21 cellular contexts compared by ENCODE assay signal in the genomic region with DNA sequence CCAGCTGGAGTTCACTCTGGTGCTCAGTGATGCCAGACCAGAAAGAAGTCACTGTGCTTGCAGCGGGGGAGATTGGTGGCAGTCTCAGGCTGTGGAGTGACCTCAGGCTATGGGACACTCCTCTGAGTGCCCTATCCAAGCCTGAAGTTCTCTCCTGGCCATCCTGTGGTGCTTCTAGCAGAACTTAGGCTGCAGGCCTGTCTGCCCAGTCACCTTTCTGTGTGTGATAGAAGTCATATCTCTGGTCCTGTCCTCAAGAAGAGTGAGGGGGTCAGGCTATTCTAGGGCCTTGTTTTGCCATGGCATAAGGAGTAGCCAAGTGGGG. TPM values are rescaled to one million over a fixed set of nuclear protein-coding genes. Genes with fewer than 3 reads are reported as not detected.
A peak's percentile ranks its signal among the peaks of the same experiment; 100 is the strongest.
DNase-seq lines count a peak whose midpoint lies in the region; ATAC-seq and TF ChIP-seq lines count a peak whose summit lies in the region.
"Had no signal": no experiment of that assay in that cellular context is flagged by ENCODE, and none has a peak within 500 bp of the region (broad histone marks: within the 10 kb centered on the region; RNA-seq: fewer than 3 reads in every experiment).

No MANE protein-coding gene starts in this region.

- H3K4me3 Mint-ChIP-seq in Calu3 (ENCODE audit: low read depth, unreplicated experiment), result no peak overlapping the region
- H3K4me3 Mint-ChIP-seq in activated T-helper 17 cell treated with anti-CD3 and anti-CD28 coated beads, Interleukin-2, amount 50 U/mL, for 72 hours, result no peak overlapping the region
- H3K4me3 Mint-ChIP-seq: neural progenitor cell had no signal

- CTCF ChIA-PET in Calu3 (lab: Charles Lee), result no interaction called here

- ATAC-seq in activated T-helper 17 cell treated with anti-CD3 and anti-CD28 coated beads, Interleukin-2, amount 50 U/mL, for 72 hours (replicated peaks), result no peak
- ATAC-seq in gastroesophageal sphincter, result no peak
- no peak for ATAC-seq in HG02678 (IDR thresholded peaks at IDR 0.05; ENCODE audit: unreplicated experiment)
- ATAC-seq: psoas muscle had no signal

- H3K9me3 ChIP-seq in gastroesophageal sphincter (no peaks in the 10 kb centered on the region), sigmoid colon (no peaks in the 10 kb centered on the region)
- H3K9me3 ChIP-seq: left lung, psoas muscle had no signal

- no CpG with 5 or more reads among the region's 1 CpG for WGBS in gastroesophageal sphincter (ENCODE audit: low coverage in 1 of 2), 2 donors
- WGBS in sigmoid colon, 2 donors, result 95 to 96% methylated on average over 1 of the region's 1 CpG

- H3K27me3 ChIP-seq in gastroesophageal sphincter (no peaks in the 10 kb centered on the region), sigmoid colon (no peaks in the 10 kb centered on the region)
- H3K27me3 ChIP-seq: neural progenitor cell had no signal

- H3K27ac ChIP-seq in gastroesophageal sphincter (peak overlapping the region in 3 of 4 donors; percentile 98 to 99 (median 98)), sigmoid colon (peak overlapping the region; percentile 97 to 99 (median 98))
- H3K27ac ChIP-seq: neural progenitor cell had no signal

- no TSS peak for BruUV-seq in Calu3 (replicated peaks; lab: Mats Ljungman, UMichigan)

- DNase-seq in Calu3 (no peak), sigmoid colon (no peak), KG1 (lab: John Stamatoyannopoulos, UW) (no peak), AML-193 (lab: John Stamatoyannopoulos, UW) (no peak), NCI-H2107 treated with DMSO at 0.1 percent for 48 hours (lab: John Stamatoyannopoulos, UW; ENCODE audit: unreplicated experiment) (no peak)
- DNase-seq: activated CD4-positive, alpha-beta T cell treated with anti-CD3 and anti-CD28 coated beads for 4 hours; amniotic stem cell; C1 segment of cervical spinal cord; caudate nucleus; erythroblast; left lung; MM.1S; NCI-H1436 treated with DMSO at 0.1 percent for 48 hours; NCI-H69; psoas muscle; SIG-M5 had no signal

- no peaks in the 10 kb centered on the region for H3K9me3 Mint-ChIP-seq in Calu3 (ENCODE audit: low read depth, unreplicated experiment)
- no peaks in the 10 kb centered on the region for H3K9me3 Mint-ChIP-seq in activated T-helper 17 cell treated with anti-CD3 and anti-CD28 coated beads, Interleukin-2, amount 50 U/mL, for 72 hours
- H3K9me3 Mint-ChIP-seq: neural progenitor cell had no signal

- intact Hi-C loops in Calu3 (cut with micrococcal nuclease; ENCODE audit: unreplicated experiment) (no loop called here), sigmoid colon (cut with DNase I) (loop anchor here (10.0 kb wide), 1 partner anchor 228 kb away; the partner anchor contains the start of gene IRF1)

- peaks cover 4% of the 10 kb centered on the region for H3K36me3 Mint-ChIP-seq in Calu3 (ENCODE audit: insufficient read depth, unreplicated experiment)
- H3K36me3 Mint-ChIP-seq in activated T-helper 17 cell treated with anti-CD3 and anti-CD28 coated beads, Interleukin-2, amount 50 U/mL, for 72 hours (ENCODE audit: low read depth), result no peaks in the 10 kb centered on the region

- H3K4me3 ChIP-seq in gastroesophageal sphincter (no peak overlapping the region), sigmoid colon (no peak overlapping the region)
- H3K4me3 ChIP-seq: left lung, neural progenitor cell, psoas muscle had no signal

- TF ChIP-seq POLR2A in gastroesophageal sphincter (IDR thresholded peaks at IDR 0.05) (no peak), sigmoid colon (IDR thresholded peaks at IDR 0.05) (no peak)

- TF ChIP-seq CTCF in Calu3 (IDR thresholded peaks at IDR 0.05; ENCODE audit: unreplicated experiment), result no peak
- no peak for TF ChIP-seq CTCF in gastroesophageal sphincter (IDR thresholded peaks at IDR 0.05)
- no peak for TF ChIP-seq CTCF in sigmoid colon (IDR thresholded peaks at IDR 0.05)

- peaks cover 0 to 76% of the 10 kb centered on the region in 2 donors for H3K36me3 ChIP-seq in gastroesophageal sphincter
- H3K36me3 ChIP-seq in sigmoid colon, result peaks cover 12 to 74% (median 22%) of the 10 kb centered on the region in 4 donors
- H3K36me3 ChIP-seq: left lung, neural progenitor cell had no signal

- no peaks in the 10 kb centered on the region for H3K27me3 Mint-ChIP-seq in Calu3 (ENCODE audit: unreplicated experiment)
- H3K27me3 Mint-ChIP-seq in activated T-helper 17 cell treated with anti-CD3 and anti-CD28 coated beads, Interleukin-2, amount 50 U/mL, for 72 hours, result no peaks in the 10 kb centered on the region

- no peak for TF ChIP-seq EP300 in gastroesophageal sphincter (IDR thresholded peaks at IDR 0.05)
- TF ChIP-seq EP300 in sigmoid colon (IDR thresholded peaks at IDR 0.05), result no peak

- peaks cover 35% of the 10 kb centered on the region for H3K4me1 Mint-ChIP-seq in Calu3 (ENCODE audit: low read depth, unreplicated experiment)
- H3K4me1 Mint-ChIP-seq in activated T-helper 17 cell treated with anti-CD3 and anti-CD28 coated beads, Interleukin-2, amount 50 U/mL, for 72 hours, result no peaks in the 10 kb centered on the region

- H3K27ac Mint-ChIP-seq in Calu3 (ENCODE audit: unreplicated experiment), result peak overlapping the region; percentile 6
- H3K27ac Mint-ChIP-seq in activated T-helper 17 cell treated with anti-CD3 and anti-CD28 coated beads, Interleukin-2, amount 50 U/mL, for 72 hours, result peak overlapping the region; percentile 37
- H3K27ac Mint-ChIP-seq: neural progenitor cell had no signal

- H3K4me1 ChIP-seq in gastroesophageal sphincter, result peaks cover 0 to 93% (median 54%) of the 10 kb centered on the region in 3 donors
- peaks cover 0 to 94% (median 90%) of the 10 kb centered on the region in 4 donors for H3K4me1 ChIP-seq in sigmoid colon

RNA-seq across cellular contexts. Expression of gene PDLIM4, which starts 9.3 kb away (rescaled TPM):
- total RNA-seq in Calu3 (2022) (15.4 and 20.8 TPM in 2 replicates), gastroesophageal sphincter (100 to 1,000 TPM in 1 of 4 donors, 10 to 100 TPM in 3; 75.0 to 200 (median 92.7) TPM), sigmoid colon (100 to 1,000 TPM in 2 of 4 donors, 10 to 100 TPM in 2; 38.2 to 133 (median 90.1) TPM)
- total RNA-seq in activated T-helper 17 cell treated with anti-CD3 and anti-CD28 coated beads, Interleukin-2, amount 50 U/mL, for 72 hours, result not detected
- 10 to 100 TPM in 2 of 3 donors, 1 to 10 TPM in 1; 2.1 to 16.5 (median 11.4) TPM for polyA plus RNA-seq in sigmoid colon
- total RNA-seq: OCI-LY7 had no signal

RNA-seq across cellular contexts. Expression of gene SLC22A4, which starts 27.4 kb away (rescaled TPM):
- total RNA-seq in Calu3 (2022), result 3.0 and 3.1 TPM in 2 replicates
- under 1 TPM; 0.58 to 0.93 TPM for total RNA-seq in activated T-helper 17 cell treated with anti-CD3 and anti-CD28 coated beads, Interleukin-2, amount 50 U/mL, for 72 hours
- total RNA-seq in gastroesophageal sphincter, result 1 to 10 TPM in 1 of 4 donors, under 1 TPM in 3; 0.25 to 1.1 (median 0.61) TPM
- 1 to 10 TPM in 2 of 4 donors, under 1 TPM in 2; 0.49 to 3.4 (median 0.95) TPM for total RNA-seq in sigmoid colon
- polyA plus RNA-seq in sigmoid colon, result 1 to 10 TPM in 1 of 3 donors, under 1 TPM in 2; 0.58 to 1.2 (median 0.69) TPM
- total RNA-seq: OCI-LY7 had no signal

RNA-seq across cellular contexts. Expression of gene P4HA2, which starts 39.1 kb away (rescaled TPM):
- total RNA-seq in Calu3 (2022) (45.1 and 51.8 TPM in 2 replicates), gastroesophageal sphincter (10 to 100 TPM; 32.8 to 48.7 (median 37.6) TPM), sigmoid colon (10 to 100 TPM; 23.9 to 35.2 (median 28.9) TPM)
- 10 to 100 TPM in 1 of 2 donors, 1 to 10 TPM in 1; 8.4 to 22.9 TPM for total RNA-seq in activated T-helper 17 cell treated with anti-CD3 and anti-CD28 coated beads, Interleukin-2, amount 50 U/mL, for 72 hours
- polyA plus RNA-seq in sigmoid colon, result 10 to 100 TPM in 2 of 3 donors, 1 to 10 TPM in 1; 4.2 to 24.8 (median 12.5) TPM

Comparison
In these comparisons a context has a peak if more than half of its experiments do, and no peak if none do; other contexts are left out.
1. RNA of gene PDLIM4, which starts 9.3 kb away (total RNA-seq): 38.2 to 133 TPM in sigmoid colon, 75.0 to 200 TPM in gastroesophageal sphincter and 15.4 to 20.8 TPM in Calu3; not detected in activated T-helper 17 cell treated with anti-CD3 and anti-CD28 coated beads, Interleukin-2, amount 50 U/mL, for 72 hours; every median in the first group is over 10 times any median in the second.